Comparison of ENCODE assay signal across 8 cellular contexts in genomic region chr1:173429517-173430477, GRCh38. TPM values are rescaled to one million over a fixed set of nuclear protein-coding genes. Genes with fewer than 3 reads are reported as not detected.
DNase-seq lines count a peak whose midpoint lies in the region; ATAC-seq and TF ChIP-seq lines count a peak whose summit lies in the region.

No MANE protein-coding gene starts in this region.

- peak; percentile 73 for DNase-seq in AG09309 (ENCODE audit: low read depth)
- peak; percentile 95 for DNase-seq in OCI-M1 (lab: John Stamatoyannopoulos, UW)
- DNase-seq in activated T-cell treated with anti-CD3 and anti-CD28 coated beads, Interleukin-2, amount 50 U/mL, for 72 hours, result peak; percentile 63 to 69
- DNase-seq in fibroblast of lung (ENCODE audit: low read depth in 2 of 2), result peak; percentile 96 to 97
- peak; percentile 67 for DNase-seq in natural killer cell treated with Interleukin-12 subunit alpha and Interleukin-12 subunit beta and Interleukin-15 and Interleukin-18, amount 100 ng/mL, for 72 hours (ENCODE audit: low spot score)
- DNase-seq in stimulated activated naive CD8-positive, alpha-beta T cell treated with anti-CD3 and anti-CD28 coated beads, Interleukin-15, amount 100 ng/mL, for 72 hours, result peak; percentile 53 to 63

- ATAC-seq in GM18909 (IDR thresholded peaks at IDR 0.05; ENCODE audit: poor library complexity, unreplicated experiment), result peak; percentile 67
- ATAC-seq in HG03439 (IDR thresholded peaks at IDR 0.05; ENCODE audit: unreplicated experiment), result peak; percentile 66
- ATAC-seq in activated T-cell treated with anti-CD3 and anti-CD28 coated beads, Interleukin-2, amount 50 U/mL, for 72 hours (replicated peaks in 1 of 2), result peak; percentile 75 to 77
- ATAC-seq in natural killer cell treated with Interleukin-12 subunit alpha and Interleukin-12 subunit beta and Interleukin-15 and Interleukin-18, amount 100 ng/mL, for 72 hours, result peak; percentile 84 to 85
- ATAC-seq in stimulated activated naive CD8-positive, alpha-beta T cell treated with anti-CD3 and anti-CD28 coated beads, Interleukin-15, amount 100 ng/mL, for 72 hours, result peak; percentile 88

- no peaks in the 10 kb centered on the region for H3K36me3 ChIP-seq in fibroblast of lung (ENCODE audit: control insufficient read depth, insufficient read depth, low read length)

- H3K4me1 Mint-ChIP-seq in activated T-cell treated with anti-CD3 and anti-CD28 coated beads, Interleukin-2, amount 50 U/mL, for 72 hours (ENCODE audit: low read depth), result peaks cover 24% of the 10 kb centered on the region
- peaks cover 25 to 43% of the 10 kb centered on the region in 2 donors for H3K4me1 Mint-ChIP-seq in natural killer cell treated with Interleukin-12 subunit alpha and Interleukin-12 subunit beta and Interleukin-15 and Interleukin-18, amount 100 ng/mL, for 72 hours (ENCODE audit: low read depth in 2 of 2)
- H3K4me1 Mint-ChIP-seq in stimulated activated naive CD8-positive, alpha-beta T cell treated with anti-CD3 and anti-CD28 coated beads, Interleukin-15, amount 100 ng/mL, for 72 hours, result peaks cover 33% of the 10 kb centered on the region

- H3K27ac Mint-ChIP-seq in activated T-cell treated with anti-CD3 and anti-CD28 coated beads, Interleukin-2, amount 50 U/mL, for 72 hours, result peak overlapping the region; percentile 84
- peak overlapping the region; percentile 72 to 89 for H3K27ac Mint-ChIP-seq in natural killer cell treated with Interleukin-12 subunit alpha and Interleukin-12 subunit beta and Interleukin-15 and Interleukin-18, amount 100 ng/mL, for 72 hours
- peak overlapping the region; percentile 62 to 88 for H3K27ac Mint-ChIP-seq in stimulated activated naive CD8-positive, alpha-beta T cell treated with anti-CD3 and anti-CD28 coated beads, Interleukin-15, amount 100 ng/mL, for 72 hours

- H2AFZ ChIP-seq in fibroblast of lung (ENCODE audit: low read length), result peak overlapping the region; percentile 68

- no peak overlapping the region for H3K9ac ChIP-seq in fibroblast of lung (ENCODE audit: insufficient read depth, low read length)

- peak overlapping the region; percentile 72 to 80 for H3K4me3 Mint-ChIP-seq in activated T-cell treated with anti-CD3 and anti-CD28 coated beads, Interleukin-2, amount 50 U/mL, for 72 hours
- peak overlapping the region; percentile 82 for H3K4me3 Mint-ChIP-seq in natural killer cell treated with Interleukin-12 subunit alpha and Interleukin-12 subunit beta and Interleukin-15 and Interleukin-18, amount 100 ng/mL, for 72 hours
- peak overlapping the region; percentile 51 to 69 for H3K4me3 Mint-ChIP-seq in stimulated activated naive CD8-positive, alpha-beta T cell treated with anti-CD3 and anti-CD28 coated beads, Interleukin-15, amount 100 ng/mL, for 72 hours

- no peaks in the 10 kb centered on the region for H3K36me3 Mint-ChIP-seq in activated T-cell treated with anti-CD3 and anti-CD28 coated beads, Interleukin-2, amount 50 U/mL, for 72 hours (ENCODE audit: insufficient read depth in 2 of 2)
- no peaks in the 10 kb centered on the region for H3K36me3 Mint-ChIP-seq in natural killer cell treated with Interleukin-12 subunit alpha and Interleukin-12 subunit beta and Interleukin-15 and Interleukin-18, amount 100 ng/mL, for 72 hours

- H3K79me2 ChIP-seq in fibroblast of lung (ENCODE audit: control insufficient read depth, insufficient read depth, low read length), result no peaks in the 10 kb centered on the region

- peak overlapping the region; percentile 97 for H3K4me2 ChIP-seq in fibroblast of lung (ENCODE audit: extremely low read depth, insufficient read depth, low read length)

- no peaks in the 10 kb centered on the region for H4K20me1 ChIP-seq in fibroblast of lung (ENCODE audit: control insufficient read depth, extremely low read depth, insufficient read depth, low read length)

- no peaks in the 10 kb centered on the region for H3K27me3 ChIP-seq in fibroblast of lung (ENCODE audit: control insufficient read depth, insufficient read depth, low read length)

- no peaks in the 10 kb centered on the region for H3K9me3 ChIP-seq in fibroblast of lung (ENCODE audit: control insufficient read depth, insufficient read depth, low read depth, low read length)

- H3K27ac ChIP-seq in fibroblast of lung (ENCODE audit: insufficient read depth, low read length), result peak overlapping the region; percentile 81

- peaks cover 11% of the 10 kb centered on the region for H3K4me1 ChIP-seq in fibroblast of lung (ENCODE audit: control insufficient read depth, extremely low read depth, insufficient read depth, low read length)

- no peaks in the 10 kb centered on the region for H3K27me3 Mint-ChIP-seq in activated T-cell treated with anti-CD3 and anti-CD28 coated beads, Interleukin-2, amount 50 U/mL, for 72 hours (ENCODE audit: low read depth)
- no peaks in the 10 kb centered on the region for H3K27me3 Mint-ChIP-seq in natural killer cell treated with Interleukin-12 subunit alpha and Interleukin-12 subunit beta and Interleukin-15 and Interleukin-18, amount 100 ng/mL, for 72 hours
- no peaks in the 10 kb centered on the region for H3K27me3 Mint-ChIP-seq in stimulated activated naive CD8-positive, alpha-beta T cell treated with anti-CD3 and anti-CD28 coated beads, Interleukin-15, amount 100 ng/mL, for 72 hours

- H3K4me3 ChIP-seq in AG09309 (ENCODE audit: control insufficient read depth, low read depth, low read length), result peak overlapping the region; percentile 4
- peak overlapping the region; percentile 5 to 48 (median 16) for H3K4me3 ChIP-seq in fibroblast of lung (replicated peaks in 1 of 4; ENCODE audit: control extremely low read depth in 1 of 4, insufficient read depth in 1 of 4, low read depth in 3 of 4, low read length in 4 of 4)

- no peaks in the 10 kb centered on the region for H3K9me3 Mint-ChIP-seq in activated T-cell treated with anti-CD3 and anti-CD28 coated beads, Interleukin-2, amount 50 U/mL, for 72 hours
- no peaks in the 10 kb centered on the region for H3K9me3 Mint-ChIP-seq in natural killer cell treated with Interleukin-12 subunit alpha and Interleukin-12 subunit beta and Interleukin-15 and Interleukin-18, amount 100 ng/mL, for 72 hours
- H3K9me3 Mint-ChIP-seq in stimulated activated naive CD8-positive, alpha-beta T cell treated with anti-CD3 and anti-CD28 coated beads, Interleukin-15, amount 100 ng/mL, for 72 hours, result no peaks in the 10 kb centered on the region

- TF ChIP-seq CTCF in AG09309 (IDR thresholded peaks at IDR 0.05; ENCODE audit: control insufficient read depth, insufficient read depth, low read depth, low read length, missing control alignments) (peak; percentile 74), fibroblast of lung (conservative IDR thresholded peaks at IDR 0.05 in 1 of 2, IDR thresholded peaks at IDR 0.05 in 1 of 2; ENCODE audit: low read depth in 1 of 2, low read length in 2 of 2) (peak; percentile 58 to 75)

RNA-seq across cellular contexts. Expression of gene PRDX6, which starts 47.3 kb away (rescaled TPM):
- total RNA-seq in activated T-cell treated with anti-CD3 and anti-CD28 coated beads, Interleukin-2, amount 50 U/mL, for 72 hours, result 100 to 1,000 TPM; 136 to 147 TPM
- total RNA-seq in fibroblast of lung, result 138 and 183 TPM in 2 replicates
- 307 and 384 TPM in 2 replicates for polyA plus RNA-seq in fibroblast of lung
- polyA plus RNA-seq in fibroblast of lung (2012), result 258 and 298 TPM in 2 replicates
- 127 and 154 TPM in 2 replicates for polyA minus RNA-seq in fibroblast of lung (ENCODE audit: low replicate concordance)
- total RNA-seq in natural killer cell treated with Interleukin-12 subunit alpha and Interleukin-12 subunit beta and Interleukin-15 and Interleukin-18, amount 100 ng/mL, for 72 hours, result 100 to 1,000 TPM; 119 to 155 TPM

Comparison
In these comparisons a context has a peak if more than half of its experiments do, and no peak if none do; other contexts are left out.
1. Peak in every context shown above with its lines: DNase-seq, ATAC-seq, H3K4me3 ChIP-seq and H3K27ac ChIP-seq.